In the genomic region with DNA sequence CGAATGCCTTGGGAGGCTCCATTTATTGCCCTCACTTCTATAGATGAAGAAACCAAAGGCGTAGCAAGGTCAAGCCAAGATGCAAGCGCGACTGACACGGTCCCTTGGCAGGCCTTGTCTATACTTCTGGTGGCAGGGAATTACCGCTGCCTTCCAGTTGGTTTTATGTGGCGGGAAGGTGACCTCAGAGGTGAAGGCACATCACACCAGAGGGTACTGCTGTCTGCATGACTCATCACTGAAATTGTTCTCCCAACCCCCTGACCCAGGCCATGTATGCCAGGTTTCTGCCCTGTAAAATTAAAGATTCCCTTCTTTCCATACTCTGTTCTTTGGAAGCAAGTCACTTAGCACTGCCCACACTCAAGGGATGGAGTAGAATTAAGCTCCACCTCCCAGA, we compare ENCODE assay signal across 11 cellular contexts. TPM values are rescaled to one million over a fixed set of nuclear protein-coding genes. Genes with fewer than 3 reads are reported as not detected.
DNase-seq lines count a peak whose midpoint lies in the region; ATAC-seq and TF ChIP-seq lines count a peak whose summit lies in the region.
"Had no signal": no experiment of that assay in that cellular context is flagged by ENCODE, and none has a peak within 500 bp of the region (broad histone marks: within the 10 kb centered on the region; RNA-seq: fewer than 3 reads in every experiment).

No MANE protein-coding gene starts in this region.

- no peak overlapping the region for H2AFZ ChIP-seq in osteoblast (ENCODE audit: low read length)

- peaks cover 96% of the 10 kb centered on the region for H3K79me2 ChIP-seq in osteoblast (ENCODE audit: insufficient read depth, low read length)

- POLR2A ChIA-PET in Panc1 (lab: Charles Lee): no interaction called here
- POLR2A ChIA-PET in activated CD4-positive, alpha-beta memory T cell treated with anti-CD3 and anti-CD28 coated beads, Interleukin-2, amount 10 ng/mL, durations not matched to agents 7 days and 5 days (lab: Charles Lee): no interaction called here

- peaks cover 6% of the 10 kb centered on the region for H3K4me1 Mint-ChIP-seq in activated CD4-positive, alpha-beta memory T cell treated with anti-CD3 and anti-CD28 coated beads, Interleukin-2, amount 10 ng/mL, durations not matched to agents 7 days and 5 days

- no peaks in the 10 kb centered on the region for H3K9me3 Mint-ChIP-seq in activated CD4-positive, alpha-beta memory T cell treated with anti-CD3 and anti-CD28 coated beads, Interleukin-2, amount 10 ng/mL, durations not matched to agents 7 days and 5 days
- H3K9me3 Mint-ChIP-seq: CD8-positive, alpha-beta T cell had no signal

- no peaks in the 10 kb centered on the region for H3K36me3 Mint-ChIP-seq in activated CD4-positive, alpha-beta memory T cell treated with anti-CD3 and anti-CD28 coated beads, Interleukin-2, amount 10 ng/mL, durations not matched to agents 7 days and 5 days (ENCODE audit: low read depth)
- H3K36me3 Mint-ChIP-seq: CD8-positive, alpha-beta T cell had no signal

- ATAC-seq in Panc1 (peak; percentile 52), esophagus mucosa (peak; percentile 15)
- ATAC-seq: CD8-positive, alpha-beta T cell had no signal

- H3K4me3 ChIP-seq in Panc1 (ENCODE audit: low read depth in 2 of 2, low read length in 2 of 2) (peak overlapping the region in 1 of 2 experiments; percentile 15; a peak in 2 of 4 replicates), osteoblast (ENCODE audit: insufficient read depth, low read length) (no peak overlapping the region)

- DNase-seq in Caki2 (ENCODE audit: low read depth) (peak; percentile 78), Panc1 (ENCODE audit: low read depth, low spot score) (no peak), osteoblast (ENCODE audit: insufficient read length, low spot score, missing footprints) (no peak), COLO829 (ENCODE audit: low spot score) (no peak), NK-92 (lab: John Stamatoyannopoulos, UW; ENCODE audit: unreplicated experiment) (no peak)
- no peak for DNase-seq in stimulated activated CD8-positive, alpha-beta memory T cell treated with anti-CD3 and anti-CD28 coated beads, Interleukin-4, amount 100 ng/mL, for 48 hours
- DNase-seq in activated CD4-positive, alpha-beta memory T cell treated with anti-CD3 and anti-CD28 coated beads, Interleukin-2, amount 10 ng/mL, durations not matched to agents 7 days and 5 days: no peak
- DNase-seq: activated CD4-positive, alpha-beta T cell treated with anti-CD3 and anti-CD28 coated beads, Interleukin-2, amount 50 U/mL, for 1 hour; CD8-positive, alpha-beta T cell; NCI-H1930 had no signal

- intact Hi-C loops in Panc1 (cut with micrococcal nuclease; ENCODE audit: unreplicated experiment): no loop called here

- CTCF ChIA-PET in Panc1 (lab: Charles Lee): no interaction called here
- CTCF ChIA-PET in activated CD4-positive, alpha-beta memory T cell treated with anti-CD3 and anti-CD28 coated beads, Interleukin-2, amount 10 ng/mL, durations not matched to agents 7 days and 5 days (lab: Charles Lee): no interaction called here

- in situ Hi-C loops in Caki2 (cut with HindIII; ENCODE audit: low pct_unique_long_range_greater_than_20kb, low sequenced_read_pairs) (loop anchor here (25.0 kb wide), 2 partner anchors 94 to 194 kb away; no protein-coding TSS in a partner anchor), Panc1 (cut with HindIII; ENCODE audit: low pct_unique_long_range_greater_than_20kb, low sequenced_read_pairs) (no loop called here)

- H3K4me3 Mint-ChIP-seq in activated CD4-positive, alpha-beta memory T cell treated with anti-CD3 and anti-CD28 coated beads, Interleukin-2, amount 10 ng/mL, durations not matched to agents 7 days and 5 days: no peak overlapping the region
- H3K4me3 Mint-ChIP-seq: CD8-positive, alpha-beta T cell had no signal

- H3K36me3 ChIP-seq in Panc1 (ENCODE audit: control insufficient read depth, insufficient read depth, low read length) (no peaks in the 10 kb centered on the region), osteoblast (ENCODE audit: insufficient read depth, low read length) (peaks cover 14% of the 10 kb centered on the region)

- H3K27ac ChIP-seq in Panc1 (ENCODE audit: low read length) (peak overlapping the region; percentile 89), osteoblast (ENCODE audit: low read depth, low read length) (peak overlapping the region; percentile 0)

- H3K4me1 ChIP-seq in Panc1 (ENCODE audit: control insufficient read depth, insufficient read depth, low read length) (peaks cover 73% of the 10 kb centered on the region), osteoblast (ENCODE audit: insufficient read depth, low read length) (peaks cover 65% of the 10 kb centered on the region)

- H3K9me3 ChIP-seq in Panc1 (ENCODE audit: control insufficient read depth, insufficient read depth, low read depth, low read length): no peaks in the 10 kb centered on the region
- no peaks in the 10 kb centered on the region for H3K9me3 ChIP-seq in osteoblast (ENCODE audit: low read depth, low read length)

- H3K27me3 Mint-ChIP-seq in activated CD4-positive, alpha-beta memory T cell treated with anti-CD3 and anti-CD28 coated beads, Interleukin-2, amount 10 ng/mL, durations not matched to agents 7 days and 5 days: no peaks in the 10 kb centered on the region

- no peak overlapping the region for H3K4me2 ChIP-seq in osteoblast (ENCODE audit: insufficient read depth, low read length)

- H3K27ac Mint-ChIP-seq in activated CD4-positive, alpha-beta memory T cell treated with anti-CD3 and anti-CD28 coated beads, Interleukin-2, amount 10 ng/mL, durations not matched to agents 7 days and 5 days: no peak overlapping the region
- H3K27ac Mint-ChIP-seq: CD8-positive, alpha-beta T cell had no signal

- TF ChIP-seq CTCF in Panc1 (IDR thresholded peaks at IDR 0.05) (no peak), osteoblast (IDR thresholded peaks at IDR 0.05; ENCODE audit: extremely low read depth, low read depth, low read length) (no peak)

- no TSS peak for BruUV-seq in Panc1 (replicated peaks; lab: Mats Ljungman, UMichigan)

- peaks cover 42% of the 10 kb centered on the region for H4K20me1 ChIP-seq in osteoblast (ENCODE audit: insufficient read depth, low read length)

- H3K27me3 ChIP-seq in Panc1 (ENCODE audit: control insufficient read depth, insufficient read depth, low read length) (no peaks in the 10 kb centered on the region), osteoblast (ENCODE audit: insufficient read depth, low read length) (no peaks in the 10 kb centered on the region)

RNA-seq across cellular contexts. Expression of a gene that starts 36.1 kb away (rescaled TPM):
- 93.9 and 117 TPM in 2 replicates for total RNA-seq in Caki2 (2014; rRNA removed; shearing (Covaris generic); ENCODE audit: low replicate concordance)
- total RNA-seq in Panc1 (2021; ENCODE audit: unreplicated experiment): 65.6 TPM
- polyA plus RNA-seq in Panc1 (2012; ENCODE audit: insufficient read length): 56.9 TPM
- 156 TPM for total RNA-seq in esophagus mucosa
- total RNA-seq in osteoblast: 32.6 and 43.3 TPM in 2 replicates
- 10 to 100 TPM; 53.3 to 53.7 TPM for total RNA-seq in activated CD4-positive, alpha-beta memory T cell treated with anti-CD3 and anti-CD28 coated beads, Interleukin-2, amount 10 ng/mL, durations not matched to agents 7 days and 5 days
